Comparison of ENCODE assay signal across 11 cellular contexts in genomic region chrX:100625985-100626491, GRCh38. TPM values are rescaled to one million over a fixed set of nuclear protein-coding genes. Genes with fewer than 3 reads are reported as not detected.
DNase-seq lines count a peak whose midpoint lies in the region; ATAC-seq, FAIRE-seq and TF ChIP-seq lines count a peak whose summit lies in the region.
"Had no signal": no experiment of that assay in that cellular context is flagged by ENCODE, and none has a peak within 500 bp of the region (broad histone marks: within the 10 kb centered on the region; RNA-seq: fewer than 3 reads in every experiment).

No MANE protein-coding gene starts in this region.

- peaks cover 18% of the 10 kb centered on the region for H3K36me3 Mint-ChIP-seq in endodermal cell (ENCODE audit: low read depth)

- H3K9ac ChIP-seq in endodermal cell (ENCODE audit: extremely low read depth, low read length, poor library complexity, severe bottlenecking) = no peak overlapping the region
- H3K9ac ChIP-seq: GM23248 had no signal

- TF ChIP-seq CTCF in endodermal cell (conservative IDR thresholded peaks at IDR 0.05) = no peak

- H3K4me3 Mint-ChIP-seq in endodermal cell = no peak overlapping the region
- H3K4me3 Mint-ChIP-seq: brain had no signal

- ATAC-seq in GM18868 (IDR thresholded peaks at IDR 0.05; ENCODE audit: unreplicated experiment) (peak; percentile 94), GM21723 (IDR thresholded peaks at IDR 0.05; ENCODE audit: unreplicated experiment) (peak; percentile 97), HG03565 (IDR thresholded peaks at IDR 0.05; ENCODE audit: unreplicated experiment) (peak; percentile 93)

- FAIRE-seq in H54 (lab: Jason Lieb, UNC) = no peak
- FAIRE-seq: keratinocyte had no signal

- no peaks in the 10 kb centered on the region for H3K4me1 ChIP-seq in endodermal cell (ENCODE audit: control insufficient read depth, insufficient read depth, low read length)

- H3K4me3 ChIP-seq in endodermal cell (ENCODE audit: low read length) = no peak overlapping the region
- H3K4me3 ChIP-seq: GM23248 had no signal

- TF ChIP-seq POLR2A in H54 (IDR thresholded peaks at IDR 0.05; ENCODE audit: low read depth, low read length) = no peak

- H3K4me1 Mint-ChIP-seq in endodermal cell = no peaks in the 10 kb centered on the region

- peaks cover 12% of the 10 kb centered on the region for H3K36me3 ChIP-seq in endodermal cell (ENCODE audit: control insufficient read depth, insufficient read depth, low read length)

- H3K9me3 ChIP-seq in endodermal cell (ENCODE audit: control insufficient read depth, low read length) = no peaks in the 10 kb centered on the region

- H3K9me3 Mint-ChIP-seq in endodermal cell = peaks cover 11% of the 10 kb centered on the region

- no peak overlapping the region for H3K27ac ChIP-seq in endodermal cell (ENCODE audit: low read depth, low read length)
- H3K27ac ChIP-seq: GM23248 had no signal

- 60 to 96% methylated on average over 1 to 4 of the region's 5 CpGs for WGBS in endodermal cell (ENCODE audit: insufficient coverage in 1 of 2, insufficient read length in 1 of 2), 2 experiments

- no peaks in the 10 kb centered on the region for H3K27me3 Mint-ChIP-seq in endodermal cell (ENCODE audit: insufficient read depth)
- H3K27me3 Mint-ChIP-seq: brain had no signal

- peak; percentile 28 for DNase-seq in fibroblast of peridontal ligament (ENCODE audit: extremely low read depth)
- DNase-seq in DMS 273 (lab: John Stamatoyannopoulos, UW; ENCODE audit: unreplicated experiment) = no peak
- no peak for DNase-seq in H54 (ENCODE audit: insufficient read length, low spot score)
- no peak for DNase-seq in endodermal cell
- no peak for DNase-seq in stimulated activated CD4-positive, alpha-beta T cell treated with anti-CD3 and anti-CD28 coated beads, Interleukin-12 subunit alpha, Interleukin-12 subunit beta, amount 100 ng/mL, for 4 hours
- DNase-seq: GM23248 had no signal

- H3K27me3 ChIP-seq in endodermal cell (ENCODE audit: control insufficient read depth, insufficient read depth, low read length, poor library complexity, severe bottlenecking) = no peaks in the 10 kb centered on the region

- no peak overlapping the region for H3K27ac Mint-ChIP-seq in endodermal cell
- H3K27ac Mint-ChIP-seq: brain had no signal

RNA-seq across cellular contexts. Expression of gene TSPAN6, which starts 10.6 kb away (rescaled TPM):
- 10 to 100 TPM; 60.4 to 77.7 TPM for total RNA-seq in endodermal cell
- polyA plus RNA-seq in endodermal cell (2013, experiment 1 of 2) = 99.6 TPM
- polyA plus RNA-seq in endodermal cell (2013, experiment 2 of 2) = 90.0 TPM

RNA-seq across cellular contexts. Expression of gene SRPX2, which starts 18.0 kb away (rescaled TPM):
- total RNA-seq in endodermal cell = under 1 TPM in 1 of 2 donors, not detected in 1; 0.44 TPM
- polyA plus RNA-seq in endodermal cell (2013, experiment 1 of 2) = 0.61 TPM
- polyA plus RNA-seq in endodermal cell (2013, experiment 2 of 2) = 1.2 TPM

RNA-seq across cellular contexts. Expression of gene TNMD, which starts 41.3 kb away (rescaled TPM):
- total RNA-seq in endodermal cell = 1 to 10 TPM in 1 of 2 donors, under 1 TPM in 1; 0.33 to 5.0 TPM
- 0.18 TPM for polyA plus RNA-seq in endodermal cell (2013, experiment 1 of 2)
- polyA plus RNA-seq in endodermal cell (2013, experiment 2 of 2) = 0.33 TPM
- total RNA-seq: GM23248 had no signal
- polyA plus RNA-seq: GM23248, keratinocyte had no signal
